In the genomic region with DNA sequence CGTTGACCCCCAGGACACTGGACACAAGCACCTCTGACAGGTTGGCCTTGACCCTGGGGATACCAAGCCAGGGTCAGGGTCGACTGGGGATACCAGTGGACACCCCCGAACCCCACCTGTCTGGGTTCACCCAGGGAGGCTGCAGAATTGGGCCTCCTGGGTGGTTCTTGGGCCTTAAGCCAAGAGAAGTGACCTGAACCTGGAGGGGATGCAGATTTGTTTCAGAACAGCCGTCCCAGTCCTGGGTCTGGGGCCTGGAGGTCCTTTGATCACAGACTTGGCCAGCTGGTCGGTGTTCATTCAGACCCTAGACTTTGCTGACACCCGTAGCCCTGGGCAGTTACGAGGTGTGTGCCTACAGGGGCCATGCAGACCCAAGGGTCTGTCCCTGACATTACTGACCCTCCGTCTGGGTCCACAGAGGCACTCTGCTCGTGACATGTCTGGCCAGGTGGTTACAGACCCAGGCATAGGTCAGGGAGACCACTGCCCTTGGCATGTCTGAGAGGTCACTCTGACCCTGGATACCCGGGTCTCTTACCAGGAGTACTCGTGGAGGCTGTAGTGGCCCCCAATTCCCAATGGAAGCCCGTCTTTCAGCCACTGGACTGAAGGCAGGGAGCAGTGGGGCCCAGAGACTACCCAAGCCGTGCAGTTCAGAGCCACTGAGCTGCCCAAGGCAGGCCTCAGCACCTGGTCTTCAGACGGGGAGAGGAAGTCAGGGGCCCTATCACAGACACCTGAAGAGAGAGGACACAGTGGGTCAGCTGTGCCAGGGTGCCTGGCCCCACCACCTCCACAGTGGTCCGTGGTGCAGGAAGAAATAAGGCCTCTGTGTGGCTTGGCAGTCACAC, we compare ENCODE assay signal across 2 cellular contexts.
TF ChIP-seq lines count a peak whose summit lies in the region.

No MANE protein-coding gene starts in this region.

TF ChIP-seq in IMR-90, 13 proteins besides CTCF, POLR2A, EP300 and RAD21:
- TF ChIP-seq SMC3 (IDR thresholded peaks at IDR 0.05; ENCODE audit: low read depth, low read length) (no peak), NFE2L2 (IDR thresholded peaks at IDR 0.05; ENCODE audit: low read depth, low read length) (no peak), CEBPB (IDR thresholded peaks at IDR 0.05; ENCODE audit: low read depth, low read length) (no peak), RCOR1 (IDR thresholded peaks at IDR 0.05; ENCODE audit: insufficient replicate concordance, low read length) (no peak), BHLHE40 (IDR thresholded peaks at IDR 0.05; ENCODE audit: low read depth, low read length) (no peak), ELK1 (IDR thresholded peaks at IDR 0.05; ENCODE audit: borderline replicate concordance, low read depth, low read length) (no peak), RFX5 (IDR thresholded peaks at IDR 0.05; ENCODE audit: low read depth, low read length) (no peak), USF2 (IDR thresholded peaks at IDR 0.05; ENCODE audit: low read depth, low read length) (no peak), MAFK (IDR thresholded peaks at IDR 0.05; ENCODE audit: low read depth, low read length) (no peak), FOS (IDR thresholded peaks at IDR 0.05; ENCODE audit: low read depth, low read length) (no peak), MAZ (IDR thresholded peaks at IDR 0.05; ENCODE audit: borderline replicate concordance, low read depth, low read length) (no peak), MXI1 (IDR thresholded peaks at IDR 0.05; ENCODE audit: borderline replicate concordance, low read depth, low read length) (no peak)

TF ChIP-seq in liver, 16 proteins besides CTCF, POLR2A, EP300 and RAD21:
- TF ChIP-seq EGR1 (IDR thresholded peaks at IDR 0.05; ENCODE audit: low read depth in 2 of 2) (no peak), RXRA (IDR thresholded peaks at IDR 0.05) (peak in 1 of 2 donors; percentile 13)
TF ChIP-seq in liver: peak in this region for 1.
